ENCODE assay signal across 23 cellular contexts in the genomic region with DNA sequence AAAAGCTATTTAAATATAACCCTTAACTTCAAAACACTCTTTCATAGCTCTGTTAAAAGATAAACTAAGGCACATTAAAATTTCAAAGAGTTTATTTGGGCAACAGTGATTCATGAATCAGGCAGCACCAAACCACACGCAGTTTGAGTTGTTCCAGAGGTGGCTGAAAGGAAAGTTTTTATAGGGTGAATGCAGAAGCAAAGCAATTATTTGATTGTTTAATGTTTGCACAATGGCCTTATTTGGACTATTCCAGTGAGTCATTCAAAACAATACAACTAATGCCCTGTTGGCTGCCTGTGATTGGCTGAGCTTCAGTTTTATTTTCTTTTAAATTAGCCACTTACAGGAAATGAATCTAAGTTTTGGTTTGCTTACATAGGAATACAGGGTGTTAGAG.
DNase-seq lines count a peak whose midpoint lies in the region; TF ChIP-seq lines count a peak whose summit lies in the region.
"Had no signal": no experiment of that assay in that cellular context is flagged by ENCODE, and none has a peak within 500 bp of the region (broad histone marks: within the 10 kb centered on the region; RNA-seq: fewer than 3 reads in every experiment).

No MANE protein-coding gene starts in this region.

- 83 to 89% (median 84%) methylated on average over 1 of the region's 1 CpG for WGBS in ovary, 3 donors

- TF ChIP-seq EP300 in ovary (IDR thresholded peaks at IDR 0.05) = no peak

- no peaks in the 10 kb centered on the region for H3K36me3 ChIP-seq in ovary
- H3K36me3 ChIP-seq: brain microvascular endothelial cell, left lung, upper lobe of right lung had no signal

- H3K9me3 ChIP-seq in ovary = no peaks in the 10 kb centered on the region
- H3K9me3 ChIP-seq: upper lobe of right lung had no signal

- no peaks in the 10 kb centered on the region for H3K27me3 ChIP-seq in ovary
- H3K27me3 ChIP-seq: brain microvascular endothelial cell, left lung, upper lobe of right lung had no signal

- H3K27ac ChIP-seq in ovary = no peak overlapping the region
- H3K27ac ChIP-seq: A549, brain microvascular endothelial cell, left lung, upper lobe of right lung had no signal

- DNase-seq in EL = peak; percentile 1
- DNase-seq in LHCN-M2 (ENCODE audit: low read depth) = peak; percentile 7
- peak; percentile 37 for DNase-seq in astrocyte of the hippocampus (ENCODE audit: low read depth, low spot score)
- DNase-seq in iris pigment epithelial cell (ENCODE audit: low read depth) = peak; percentile 0
- no peak for DNase-seq in KBM-7
- DNase-seq in stimulated activated naive CD4-positive, alpha-beta T cell (lab: John Stamatoyannopoulos, UW) = no peak
- no peak for DNase-seq in activated T-cell treated with anti-CD3 and anti-CD28 coated beads, Interleukin-2, amount 50 U/mL, for 48 hours
- DNase-seq in ovary = no peak
- DNase-seq: activated CD4-positive, alpha-beta memory T cell treated with anti-CD3 and anti-CD28 coated beads, Interleukin-2, amount 10 ng/mL, durations not matched to agents 7 days and 5 days; activated CD8-positive, alpha-beta memory T cell treated with anti-CD3 and anti-CD28 coated beads, Interleukin-2, amount 50 U/mL, for 4 hours; activated naive CD4-positive, alpha-beta T cell treated with Interleukin-2 at 50 U/mL for 16 hours; brain microvascular endothelial cell; glutamatergic neuron; KG1; left lung; NCI-H1436; NCI-H2081; NCI-H524 treated with DMSO at 0.1 percent for 48 hours; nephron progenitor cell; NK-92 treated with Interleukin-12 subunit alpha and Interleukin-12 subunit beta, amount 100 ng/mL, for 24 hours; substantia nigra; upper lobe of right lung had no signal

- intact Hi-C loops in ovary (cut with DNase I) = no loop called here

- no peaks in the 10 kb centered on the region for H3K4me1 ChIP-seq in ovary (ENCODE audit: insufficient read depth)
- H3K4me1 ChIP-seq: A549, left lung, upper lobe of right lung had no signal

- TF ChIP-seq CTCF in ovary (IDR thresholded peaks at IDR 0.05) = no peak

- TF ChIP-seq POLR2A in ovary (IDR thresholded peaks at IDR 0.05) = no peak

- in situ Hi-C loops in KBM-7 (cut with MboI; ENCODE audit: low pct_unique_long_range_greater_than_20kb, low sequenced_read_pairs) = no loop called here

- no peak overlapping the region for H3K4me3 ChIP-seq in ovary
- H3K4me3 ChIP-seq: A549, left lung, upper lobe of right lung had no signal

Comparison
In these comparisons a context has a peak if more than half of its experiments do, and no peak if none do; other contexts are left out.
1. DNase-seq: peak in EL (single experiment), LHCN-M2 (single experiment), astrocyte of the hippocampus (single experiment) and iris pigment epithelial cell (single experiment); none in KBM-7 (single experiment), stimulated activated naive CD4-positive, alpha-beta T cell (0 of 6), activated T-cell treated with anti-CD3 and anti-CD28 coated beads, Interleukin-2, amount 50 U/mL, for 48 hours (0 of 2) and ovary (0 of 5).